10 cellular contexts compared by ENCODE assay signal in genomic region chr1:223720987-223721591, GRCh38. TPM values are rescaled to one million over a fixed set of nuclear protein-coding genes. Genes with fewer than 3 reads are reported as not detected.
DNase-seq lines count a peak whose midpoint lies in the region; ATAC-seq and TF ChIP-seq lines count a peak whose summit lies in the region.
"Had no signal": no experiment of that assay in that cellular context is flagged by ENCODE, and none has a peak within 500 bp of the region (broad histone marks: within the 10 kb centered on the region; RNA-seq: fewer than 3 reads in every experiment).

No MANE protein-coding gene starts in this region.

- H3K4me1 ChIP-seq in MM.1S (ENCODE audit: low read length) = peaks cover 32% of the 10 kb centered on the region
- peaks cover 28 to 61% of the 10 kb centered on the region in 2 donors for H3K4me1 ChIP-seq in naive thymus-derived CD4-positive, alpha-beta T cell (ENCODE audit: control insufficient read depth in 2 of 2, insufficient read depth in 2 of 2, low read length in 2 of 2)

- peaks cover 14% of the 10 kb centered on the region for H3K79me2 ChIP-seq in MM.1S (ENCODE audit: low read length)

- CTCF ChIA-PET in naive thymus-derived CD4-positive, alpha-beta T cell (lab: Charles Lee) = interaction anchor here (0.5 kb wide), 1 partner anchor 982 kb away, joined by 4 read pairs; no protein-coding TSS in a partner anchor

- intact Hi-C loops in naive thymus-derived CD4-positive, alpha-beta T cell (cut with micrococcal nuclease) = no loop called here

- H3K27ac Mint-ChIP-seq in naive thymus-derived CD4-positive, alpha-beta T cell = peak overlapping the region in 7 of 9 donors; percentile 1 to 69 (median 39)

- peaks cover 43 to 82% (median 68%) of the 10 kb centered on the region in 7 donors for H3K4me1 Mint-ChIP-seq in naive thymus-derived CD4-positive, alpha-beta T cell

- TF ChIP-seq CTCF in MM.1S (IDR thresholded peaks at IDR 0.05; ENCODE audit: low read length) = no peak

- no peaks in the 10 kb centered on the region for H3K9me2 ChIP-seq in MM.1S (replicated peaks; ENCODE audit: insufficient read depth, low read length)

- peak overlapping the region; percentile 10; the same call in 1 of the 2 replicates for H3K27ac ChIP-seq in MM.1S (ENCODE audit: low read length)
- H3K27ac ChIP-seq in naive thymus-derived CD4-positive, alpha-beta T cell (ENCODE audit: low read depth, low read length) = no peak overlapping the region

- peak overlapping the region in 1 of 10 donors; percentile 19 for H3K4me3 Mint-ChIP-seq in naive thymus-derived CD4-positive, alpha-beta T cell

- DNase-seq in AG08395 (ENCODE audit: low spot score) (peak; percentile 70), MM.1S (no peak), dermis blood vessel endothelial cell (peak; percentile 52), NCI-H446 treated with DMSO at 0.1 percent for 48 hours (lab: John Stamatoyannopoulos, UW) (no peak), NCI-H69 (lab: John Stamatoyannopoulos, UW) (no peak), cerebellar nuclear complex (lab: John Stamatoyannopoulos, UW) (no peak)
- no peak for DNase-seq in naive thymus-derived CD4-positive, alpha-beta T cell
- DNase-seq: NCI-H1417 treated with DMSO at 0.1 percent for 48 hours; stimulated activated CD4-positive, alpha-beta T cell treated with anti-CD3 and anti-CD28 coated beads, Interleukin-15, amount 100 ng/mL, for 24 hours had no signal

- no peaks in the 10 kb centered on the region for H3K27me3 ChIP-seq in MM.1S (replicated peaks; ENCODE audit: insufficient read depth, low read length)
- H3K27me3 ChIP-seq in naive thymus-derived CD4-positive, alpha-beta T cell (ENCODE audit: control insufficient read depth in 2 of 2, insufficient read depth in 2 of 2, low read length in 2 of 2) = no peaks in the 10 kb centered on the region

- peaks cover 12 to 65% (median 47%) of the 10 kb centered on the region in 5 donors for H3K36me3 Mint-ChIP-seq in naive thymus-derived CD4-positive, alpha-beta T cell

- H2AFZ ChIP-seq in MM.1S (ENCODE audit: low read length) = no peak overlapping the region

- no peaks in the 10 kb centered on the region for H3K27me3 Mint-ChIP-seq in naive thymus-derived CD4-positive, alpha-beta T cell

- H3K4me3 ChIP-seq in MM.1S (ENCODE audit: low read length) = no peak overlapping the region
- H3K4me3 ChIP-seq in naive thymus-derived CD4-positive, alpha-beta T cell (ENCODE audit: low read length) = no peak overlapping the region

- H3K4me2 ChIP-seq in MM.1S (ENCODE audit: low read depth, low read length) = peak overlapping the region; percentile 9; the same call in 1 of the 2 replicates

- no peak for ATAC-seq in naive thymus-derived CD4-positive, alpha-beta T cell
- ATAC-seq in GM21717 (IDR thresholded peaks at IDR 0.05; ENCODE audit: unreplicated experiment) = no peak

- H4K20me1 ChIP-seq in MM.1S (ENCODE audit: insufficient read depth, low read length) = no peaks in the 10 kb centered on the region

- no peak overlapping the region for H3K9ac ChIP-seq in MM.1S (ENCODE audit: low read length)

- H3K36me3 ChIP-seq in MM.1S (replicated peaks; ENCODE audit: insufficient read depth, low read length) = no peaks in the 10 kb centered on the region; the same call in 1 of the 2 replicates
- peaks cover 0 to 37% (median 15%) of the 10 kb centered on the region in 3 experiments for H3K36me3 ChIP-seq in naive thymus-derived CD4-positive, alpha-beta T cell (ENCODE audit: control insufficient read depth in 2 of 3, insufficient read depth in 3 of 3, low read length in 3 of 3)

- peaks cover 10% of the 10 kb centered on the region for H3F3A ChIP-seq in MM.1S (ENCODE audit: insufficient read depth, low read length)

- POLR2A ChIA-PET in naive thymus-derived CD4-positive, alpha-beta T cell (lab: Charles Lee) = interaction anchor here (0.5 to 1.1 kb wide), 4 partner anchors 7 to 272 kb away, joined by 3 read pairs; partner anchors contain the start of gene CAPN2

- H3K9me3 Mint-ChIP-seq in naive thymus-derived CD4-positive, alpha-beta T cell = no peaks in the 10 kb centered on the region

- H3K9me3 ChIP-seq in MM.1S (replicated peaks; ENCODE audit: insufficient read depth, low read length) = no peaks in the 10 kb centered on the region
- no peaks in the 10 kb centered on the region for H3K9me3 ChIP-seq in naive thymus-derived CD4-positive, alpha-beta T cell (ENCODE audit: control insufficient read depth in 2 of 3, low read length in 3 of 3)

RNA-seq across cellular contexts. Expression of gene CAPN2, which starts 8.8 kb away (rescaled TPM):
- total RNA-seq in dermis blood vessel endothelial cell = 159 and 248 TPM in 2 replicates
- 100 to 1,000 TPM in 3 of 5 experiments, 10 to 100 TPM in 2; 86.1 to 195 (median 117) TPM for total RNA-seq in naive thymus-derived CD4-positive, alpha-beta T cell
- 10 to 100 TPM; 57.6 to 96.2 TPM for polyA plus RNA-seq in naive thymus-derived CD4-positive, alpha-beta T cell

RNA-seq across cellular contexts. Expression of gene CAPN8, which starts 55.6 kb away (rescaled TPM):
- not detected in 2 replicates for total RNA-seq in dermis blood vessel endothelial cell
- total RNA-seq in naive thymus-derived CD4-positive, alpha-beta T cell = 1 to 10 TPM in 1 of 5 experiments, under 1 TPM in 1, not detected in 3; 0.21 to 1.2 TPM
- not detected for polyA plus RNA-seq in naive thymus-derived CD4-positive, alpha-beta T cell

Comparison
In these comparisons a context has a peak if more than half of its experiments do, and no peak if none do; other contexts are left out.
1. DNase-seq: peak in AG08395 (single experiment) and dermis blood vessel endothelial cell (single experiment); none in MM.1S (single experiment), naive thymus-derived CD4-positive, alpha-beta T cell (0 of 9), NCI-H446 treated with DMSO at 0.1 percent for 48 hours (single experiment), NCI-H69 (single experiment) and cerebellar nuclear complex (0 of 2).